Comparison of ENCODE assay signal across 29 cellular contexts in genomic region chr6:40015530-40015929, GRCh38.
"Had no signal": no experiment of that assay in that cellular context is flagged by ENCODE, and none has a peak within 500 bp of the region (broad histone marks: within the 10 kb centered on the region; RNA-seq: fewer than 3 reads in every experiment).

No MANE protein-coding gene starts in this region.

- H3K36me3 ChIP-seq: stomach, suprapubic skin, thoracic aorta, thyroid gland, tibial artery, tibial nerve, transverse colon, upper lobe of left lung, upper lobe of right lung, uterus, vagina had no signal

- H3K27me3 ChIP-seq: stomach, suprapubic skin, testis, thyroid gland, tibial artery, tibial nerve, transverse colon, upper lobe of left lung, upper lobe of right lung, uterus, vagina had no signal

- H3K27ac ChIP-seq: stomach, suprapubic skin, testis, thoracic aorta, thyroid gland, tibial artery, tibial nerve, transverse colon, upper lobe of left lung, upper lobe of right lung, uterus, vagina had no signal

- FAIRE-seq: urothelium cell line had no signal

- H3K4me1 Mint-ChIP-seq: stimulated activated effector memory CD8-positive, alpha-beta T cell treated with anti-CD3 and anti-CD28 coated beads, Interleukin-12 subunit alpha, Interleukin-12 subunit beta, amount 100 ng/mL, for 72 hours; stimulated activated memory B cell treated with anti-CD40 and anti-IgM and Interleukin-4, amounts not matched to agents 10 μg/mL and 1 μg/mL and 100 μg/mL, for 72 hours; stimulated activated naive B cell treated with anti-CD40 and anti-IgM and Interleukin-4, amounts not matched to agents 10 μg/mL and 1 μg/mL and 100 μg/mL, for 72 hours; stimulated activated naive CD8-positive, alpha-beta T cell treated with anti-CD3 and anti-CD28 coated beads, Interleukin-15, amount 100 ng/mL, for 72 hours had no signal

- H3K4me3 Mint-ChIP-seq: stimulated activated effector memory CD8-positive, alpha-beta T cell treated with anti-CD3 and anti-CD28 coated beads, Interleukin-12 subunit alpha, Interleukin-12 subunit beta, amount 100 ng/mL, for 72 hours; stimulated activated memory B cell treated with anti-CD40 and anti-IgM and Interleukin-4, amounts not matched to agents 10 μg/mL and 1 μg/mL and 100 μg/mL, for 72 hours; stimulated activated naive B cell treated with anti-CD40 and anti-IgM and Interleukin-4, amounts not matched to agents 10 μg/mL and 1 μg/mL and 100 μg/mL, for 72 hours; stimulated activated naive CD8-positive, alpha-beta T cell treated with anti-CD3 and anti-CD28 coated beads, Interleukin-15, amount 100 ng/mL, for 72 hours; stimulated activated naive CD8-positive, alpha-beta T cell treated with anti-CD3 and anti-CD28 coated beads, Interleukin-15, Interleukin-2, amounts not matched to agents 100 ng/mL and 50 ng/mL, for 24 hours; type B pancreatic cell had no signal

- H3K9me3 ChIP-seq: testis, thyroid gland, upper lobe of right lung, uterus, vagina had no signal

- H3K36me3 Mint-ChIP-seq: stimulated activated effector memory CD8-positive, alpha-beta T cell treated with anti-CD3 and anti-CD28 coated beads, Interleukin-12 subunit alpha, Interleukin-12 subunit beta, amount 100 ng/mL, for 72 hours; type B pancreatic cell had no signal

- H3K27ac Mint-ChIP-seq: stimulated activated effector memory CD8-positive, alpha-beta T cell treated with anti-CD3 and anti-CD28 coated beads, Interleukin-12 subunit alpha, Interleukin-12 subunit beta, amount 100 ng/mL, for 72 hours; stimulated activated memory B cell treated with anti-CD40 and anti-IgM and Interleukin-4, amounts not matched to agents 10 μg/mL and 1 μg/mL and 100 μg/mL, for 72 hours; stimulated activated naive B cell treated with anti-CD40 and anti-IgM and Interleukin-4, amounts not matched to agents 10 μg/mL and 1 μg/mL and 100 μg/mL, for 72 hours; stimulated activated naive CD8-positive, alpha-beta T cell treated with anti-CD3 and anti-CD28 coated beads, Interleukin-15, amount 100 ng/mL, for 72 hours; stimulated activated naive CD8-positive, alpha-beta T cell treated with anti-CD3 and anti-CD28 coated beads, Interleukin-15, Interleukin-2, amounts not matched to agents 100 ng/mL and 50 ng/mL, for 24 hours; type B pancreatic cell had no signal

- DNase-seq: stimulated activated CD4-positive, alpha-beta T cell treated with anti-CD3 and anti-CD28 coated beads, Interleukin-2, amount 100 ng/mL, for 48 hours; stimulated activated CD4-positive, alpha-beta T cell treated with anti-CD3 and anti-CD28 coated beads, Interleukin-4, amount 100 ng/mL, for 1 hour; stimulated activated CD4-positive, alpha-beta T cell treated with anti-CD3 and anti-CD28 coated beads, Interleukin-4, amount 100 ng/mL, for 24 hours; stimulated activated CD4-positive, alpha-beta T cell treated with anti-CD3 and anti-CD28 coated beads, Interleukin-4, amount 100 ng/mL, for 4 hours; stimulated activated CD8-positive, alpha-beta memory T cell treated with anti-CD3 and anti-CD28 coated beads, Interleukin-4, amount 100 ng/mL, for 48 hours; stimulated activated naive B cell treated with anti-CD40 and anti-IgM and Interleukin-4, amounts not matched to agents 10 μg/mL and 1 μg/mL and 100 μg/mL, for 72 hours; stimulated activated naive CD4-positive, alpha-beta T cell; stimulated activated naive CD4-positive, alpha-beta T cell treated with Interleukin-2 at 50 U/mL for 16 hours; stimulated activated naive CD8-positive, alpha-beta T cell treated with anti-CD3 and anti-CD28 coated beads, Interleukin-15, amount 100 ng/mL, for 72 hours; stimulated activated naive CD8-positive, alpha-beta T cell treated with anti-CD3 and anti-CD28 coated beads, Interleukin-15, Interleukin-2, amounts not matched to agents 100 U/mL and 50 U/mL, for 24 hours; stomach; substantia nigra; testis; thyroid gland; tibial artery; transverse colon; trophoblast cell; upper lobe of left lung; upper lobe of right lung; uterus had no signal

- H3K4me3 ChIP-seq: stomach, suprapubic skin, testis, thoracic aorta, thyroid gland, tibial artery, tibial nerve, transverse colon, upper lobe of left lung, upper lobe of right lung, uterus, vagina had no signal

- H3K4me1 ChIP-seq: stomach, suprapubic skin, testis, thyroid gland, tibial artery, tibial nerve, transverse colon, upper lobe of left lung, upper lobe of right lung, uterus, vagina had no signal

- ATAC-seq: stimulated activated effector memory CD8-positive, alpha-beta T cell treated with anti-CD3 and anti-CD28 coated beads, Interleukin-12 subunit alpha, Interleukin-12 subunit beta, amount 100 ng/mL, for 72 hours; stimulated activated memory B cell treated with anti-CD40 and anti-IgM and Interleukin-4, amounts not matched to agents 10 μg/mL and 1 μg/mL and 100 μg/mL, for 72 hours; stimulated activated naive B cell treated with anti-CD40 and anti-IgM and Interleukin-4, amounts not matched to agents 10 μg/mL and 1 μg/mL and 100 μg/mL, for 72 hours; stimulated activated naive CD8-positive, alpha-beta T cell treated with anti-CD3 and anti-CD28 coated beads, Interleukin-15, amount 100 ng/mL, for 72 hours; stimulated activated naive CD8-positive, alpha-beta T cell treated with anti-CD3 and anti-CD28 coated beads, Interleukin-15, Interleukin-2, amounts not matched to agents 100 U/mL and 50 U/mL, for 24 hours; upper lobe of right lung had no signal
